15 cellular contexts compared by ENCODE assay signal in the genomic region with DNA sequence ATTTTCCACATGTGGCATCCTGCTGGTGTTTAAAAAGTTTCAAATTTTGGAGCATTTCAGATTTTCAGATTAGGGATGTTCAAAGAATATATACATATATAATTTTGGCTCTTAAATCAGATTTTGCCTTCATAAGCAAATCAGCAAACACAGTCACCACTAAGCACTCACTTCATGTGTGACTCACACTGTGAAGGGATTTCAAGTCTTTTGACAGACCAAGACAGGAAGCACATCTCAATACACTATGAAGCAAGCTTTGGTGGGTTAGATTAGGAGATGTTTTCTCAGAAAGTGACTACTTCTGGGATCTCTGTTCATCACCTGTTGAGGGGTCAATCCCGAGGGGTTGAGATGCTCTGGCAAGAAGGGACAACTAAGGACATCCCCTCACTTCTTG.
DNase-seq lines count a peak whose midpoint lies in the region; ATAC-seq and TF ChIP-seq lines count a peak whose summit lies in the region.
"Had no signal": no experiment of that assay in that cellular context is flagged by ENCODE, and none has a peak within 500 bp of the region (broad histone marks: within the 10 kb centered on the region; RNA-seq: fewer than 3 reads in every experiment).

No MANE protein-coding gene starts in this region.

- DNase-seq in AG08396 (ENCODE audit: low spot score): peak; percentile 46
- DNase-seq in HT1080 (ENCODE audit: low read depth): peak; percentile 76
- peak; percentile 82 for DNase-seq in brain microvascular endothelial cell
- peak; percentile 79 for DNase-seq in kidney glomerular epithelial cell (lab: John Stamatoyannopoulos, UW)
- no peak for DNase-seq in T-helper 9 cell
- no peak for DNase-seq in right cardiac atrium
- DNase-seq in KG1 (lab: John Stamatoyannopoulos, UW): no peak
- DNase-seq: amygdala; CD4-positive, alpha-beta memory T cell; effector CD8-positive, alpha-beta T cell; NCI-H1048; SJCRH30; stomach had no signal

- ATAC-seq in right cardiac atrium (no peak), HG03108 (IDR thresholded peaks at IDR 0.05; ENCODE audit: unreplicated experiment) (no peak)

- in situ Hi-C loops in brain microvascular endothelial cell (cut with HindIII; ENCODE audit: low pct_ligation_motif_present, low sequenced_read_pairs): no loop called here

- H3K4me1 ChIP-seq in right cardiac atrium (ENCODE audit: control insufficient read depth, insufficient read depth, low read length): no peaks in the 10 kb centered on the region
- H3K4me1 ChIP-seq: parathyroid adenoma, SJCRH30 had no signal

- TF ChIP-seq CTCF in brain microvascular endothelial cell (IDR thresholded peaks at IDR 0.05; ENCODE audit: low read depth, low read length, missing control alignments): no peak

- no peak overlapping the region for H3K4me3 ChIP-seq in brain microvascular endothelial cell (ENCODE audit: low read depth, low read length)
- H3K4me3 ChIP-seq in right cardiac atrium (ENCODE audit: low read length): no peak overlapping the region
- H3K4me3 ChIP-seq: SJCRH30, stomach had no signal

- H3K27me3 ChIP-seq in brain microvascular endothelial cell (replicated peaks) (no peaks in the 10 kb centered on the region), right cardiac atrium (ENCODE audit: control insufficient read depth, insufficient read depth) (no peaks in the 10 kb centered on the region)
- H3K27me3 ChIP-seq: SJCRH30, stomach had no signal

- H3K27ac ChIP-seq in brain microvascular endothelial cell (peak overlapping the region; percentile 51), right cardiac atrium (ENCODE audit: low read length) (no peak overlapping the region)
- H3K27ac ChIP-seq: parathyroid adenoma, SJCRH30, stomach had no signal

- WGBS in right cardiac atrium: 81% methylated on average over 1 of the region's 1 CpG

- no peaks in the 10 kb centered on the region for H3K36me3 ChIP-seq in brain microvascular endothelial cell (replicated peaks)
- H3K36me3 ChIP-seq: SJCRH30, stomach had no signal

- intact Hi-C loops in right cardiac atrium (cut with DNase I): loop anchor here in 1 of 4 donors (10.0 kb wide), 1 partner anchor 531 kb away; no protein-coding TSS in a partner anchor

- no peaks in the 10 kb centered on the region for H3K9me3 ChIP-seq in right cardiac atrium (ENCODE audit: control insufficient read depth, low read length)
- H3K9me3 ChIP-seq: SJCRH30, stomach had no signal

Comparison
In these comparisons a context has a peak if more than half of its experiments do, and no peak if none do; other contexts are left out.
1. DNase-seq: peak in AG08396 (single experiment), HT1080 (single experiment), brain microvascular endothelial cell (single experiment) and kidney glomerular epithelial cell (single experiment); none in T-helper 9 cell (single experiment), right cardiac atrium (0 of 3) and KG1 (single experiment).